26 cellular contexts compared by ENCODE assay signal in the genomic region with DNA sequence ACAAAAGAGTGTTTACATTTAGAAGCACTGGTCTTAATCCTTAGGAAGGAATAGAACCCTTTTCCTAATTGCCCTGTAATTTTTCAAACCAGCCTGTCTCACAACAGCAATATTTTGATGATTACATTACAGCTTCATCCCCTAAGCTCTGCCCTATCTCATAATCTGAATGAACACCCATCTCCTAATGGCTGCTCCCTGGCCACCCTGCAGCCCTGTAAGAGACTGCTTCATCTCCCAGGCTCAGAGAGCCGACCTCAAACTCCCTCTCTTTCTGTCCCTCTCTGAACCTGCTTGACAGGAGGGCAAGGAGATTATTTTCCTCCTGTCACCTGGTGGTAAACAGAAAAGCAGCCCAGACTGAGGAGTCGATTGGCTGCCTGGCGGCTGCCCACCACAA.
"Had no signal": no experiment of that assay in that cellular context is flagged by ENCODE, and none has a peak within 500 bp of the region (broad histone marks: within the 10 kb centered on the region; RNA-seq: fewer than 3 reads in every experiment).

No MANE protein-coding gene starts in this region.

- H3K4me1 ChIP-seq: SJSA1 had no signal

- H3K27me3 ChIP-seq: SJSA1 had no signal

- FAIRE-seq: TTC549 had no signal

- H3K27ac ChIP-seq: KMS-11, SJSA1 had no signal

- H3K4me3 ChIP-seq: SJSA1 had no signal

- H3K9me3 ChIP-seq: SJSA1 had no signal

- H3K4me2 ChIP-seq: KMS-11 had no signal

- H3K36me3 ChIP-seq: SJSA1 had no signal

- H3K9ac ChIP-seq: KMS-11 had no signal

- DNase-seq: activated CD4-positive, alpha-beta T cell treated with anti-CD3 and anti-CD28 coated beads for 36 hours; activated CD4-positive, alpha-beta T cell treated with anti-CD3 and anti-CD28 coated beads, Interleukin-2, amount 10 ng/mL, durations not matched to agents 7 days and 5 days; activated CD4-positive, alpha-beta T cell treated with anti-CD3 and anti-CD28 coated beads, Interleukin-2, amount 50 U/mL, for 48 hours; activated CD8-positive, alpha-beta T cell treated with anti-CD3 and anti-CD28 coated beads, Interleukin-2, amount 10 ng/mL, durations not matched to agents 7 days and 5 days; activated gamma-delta T cell treated with Interleukin-2 at 50 U/mL for 16 hours; activated naive CD4-positive, alpha-beta T cell treated with anti-CD3 and anti-CD28 coated beads for 36 hours; activated T-cell treated with anti-CD3 and anti-CD28 coated beads for 4 hours; activated T-cell treated with anti-CD3 and anti-CD28 coated beads, Interleukin-2, amount 50 U/mL, for 4 hours; anterior cingulate cortex; caudate nucleus; cerebellar nuclear complex; MM.1S; NCI-H1092 treated with DMSO at 0.1 percent for 48 hours; NCI-H1417; NCI-H146; NCI-H187; NCI-H2029 treated with DMSO at 0.1 percent for 48 hours; NCI-H2107; NCI-H2171; NCI-H510A treated with DMSO at 0.1 percent for 48 hours; NCI-H526 treated with DMSO at 0.1 percent for 48 hours; NCI-H774; SHP77 had no signal
